26 cellular contexts compared by ENCODE assay signal in genomic region chr11:25453471-25453870, GRCh38.
DNase-seq lines count a peak whose midpoint lies in the region; ATAC-seq and TF ChIP-seq lines count a peak whose summit lies in the region.
"Had no signal": no experiment of that assay in that cellular context is flagged by ENCODE, and none has a peak within 500 bp of the region (broad histone marks: within the 10 kb centered on the region; RNA-seq: fewer than 3 reads in every experiment).

No MANE protein-coding gene starts in this region.

- dilution Hi-C loops in mammary epithelial cell (cut with HindIII; ENCODE audit: low sequenced_read_pairs) = no loop called here

- H3K36me3 Mint-ChIP-seq in MCF 10A (ENCODE audit: insufficient read depth, unreplicated experiment) = no peaks in the 10 kb centered on the region

- H3K9me3 ChIP-seq in mammary epithelial cell (replicated peaks; ENCODE audit: insufficient read depth, low read length) = no peaks in the 10 kb centered on the region
- no peaks in the 10 kb centered on the region for H3K9me3 ChIP-seq in testis
- H3K9me3 ChIP-seq: BLaER1 treated with 17β-estradiol and CSF1 and Interleukin-3, amounts not matched to agents 10 nM and 100 nM; MG63; SK-N-SH had no signal

- H3K4me1 ChIP-seq in mammary epithelial cell (ENCODE audit: insufficient read depth, low read length) = no peaks in the 10 kb centered on the region
- no peaks in the 10 kb centered on the region for H3K4me1 ChIP-seq in testis
- H3K4me1 ChIP-seq: BLaER1 treated with 17β-estradiol and CSF1 and Interleukin-3, amounts not matched to agents 10 nM and 100 nM had no signal

- in situ Hi-C loops in mammary epithelial cell (cut with MboI; ENCODE audit: low sequenced_read_pairs in 2 of 2) (no loop called here), SK-MEL-5 (cut with HindIII; ENCODE audit: low pct_unique_long_range_greater_than_20kb, low sequenced_read_pairs) (no loop called here)

- H3K27ac ChIP-seq in mammary epithelial cell (ENCODE audit: insufficient read depth, low read depth, low read length) (no peak overlapping the region), testis (no peak overlapping the region)
- H3K27ac ChIP-seq: BLaER1 treated with 17β-estradiol and CSF1 and Interleukin-3, amounts not matched to agents 10 nM and 100 nM; HL-60 had no signal

- H3K4me1 Mint-ChIP-seq in MCF 10A (ENCODE audit: insufficient read depth, unreplicated experiment) = no peaks in the 10 kb centered on the region

- H3K4me3 ChIP-seq in mammary epithelial cell (replicated peaks in 1 of 3; ENCODE audit: insufficient read depth in 1 of 3, low read depth in 2 of 3, low read length in 3 of 3) (no peak overlapping the region), testis (peak overlapping the region; percentile 14 to 27)
- H3K4me3 ChIP-seq: BLaER1 treated with 17β-estradiol and CSF1 and Interleukin-3, amounts not matched to agents 10 nM and 100 nM; GM23338; K562; MG63 had no signal

- no peaks in the 10 kb centered on the region for H3K27me3 Mint-ChIP-seq in MCF 10A (ENCODE audit: insufficient read depth, unreplicated experiment)
- H3K27me3 Mint-ChIP-seq: CD4-positive, alpha-beta T cell had no signal

- no peaks in the 10 kb centered on the region for H4K20me1 ChIP-seq in mammary epithelial cell (ENCODE audit: insufficient read depth, low read length)
- H4K20me1 ChIP-seq: BLaER1 treated with 17β-estradiol and CSF1 and Interleukin-3, amounts not matched to agents 10 nM and 100 nM had no signal

- no peak overlapping the region for H3K4me2 ChIP-seq in mammary epithelial cell (ENCODE audit: insufficient read depth, low read depth, low read length)
- H3K4me2 ChIP-seq: BLaER1 treated with 17β-estradiol and CSF1 and Interleukin-3, amounts not matched to agents 10 nM and 100 nM; GM23338; SK-N-SH had no signal

- H3K9ac ChIP-seq in mammary epithelial cell (ENCODE audit: insufficient read depth, low read length) = no peak overlapping the region
- H3K9ac ChIP-seq: BLaER1 treated with 17β-estradiol and CSF1 and Interleukin-3, amounts not matched to agents 10 nM and 100 nM; SK-N-SH had no signal

- no peak overlapping the region for H3K4me3 Mint-ChIP-seq in MCF 10A (ENCODE audit: unreplicated experiment)
- H3K4me3 Mint-ChIP-seq: CD4-positive, alpha-beta T cell; GM23338; T-helper 1 cell treated with Interleukin-12 subunit alpha and Interleukin-12 subunit beta and Interleukin-4 antibody, amounts not matched to agents 30 μg/mL and 1 μg/mL, for 36 hours had no signal

- POLR2A ChIA-PET in MCF 10A (lab: Yijun Ruan, JAX) = no interaction called here

- intact Hi-C loops in MCF 10A (cut with micrococcal nuclease) (no loop called here), mammary epithelial cell (cut with micrococcal nuclease) (no loop called here), testis (cut with DNase I; ENCODE audit: low total_unique reads) (no loop called here)

- no peaks in the 10 kb centered on the region for H3K27me3 ChIP-seq in mammary epithelial cell (ENCODE audit: insufficient read depth, low read length)
- no peaks in the 10 kb centered on the region for H3K27me3 ChIP-seq in testis
- H3K27me3 ChIP-seq: BLaER1 treated with 17β-estradiol and CSF1 and Interleukin-3, amounts not matched to agents 10 nM and 100 nM; MG63 had no signal

- no peaks in the 10 kb centered on the region for H3K79me2 ChIP-seq in mammary epithelial cell (ENCODE audit: insufficient read depth, low read length)

- no peaks in the 10 kb centered on the region for H3K36me3 ChIP-seq in mammary epithelial cell (ENCODE audit: insufficient read depth, low read length)
- no peaks in the 10 kb centered on the region for H3K36me3 ChIP-seq in testis (ENCODE audit: low read depth, missing control alignments)
- H3K36me3 ChIP-seq: BLaER1 treated with 17β-estradiol and CSF1 and Interleukin-3, amounts not matched to agents 10 nM and 100 nM; MG63 had no signal

- H3K9me3 Mint-ChIP-seq in MCF 10A (ENCODE audit: unreplicated experiment) = peaks cover 7% of the 10 kb centered on the region
- H3K9me3 Mint-ChIP-seq: GM23338 had no signal

- no TSS peak for BruUV-seq in MCF 10A (replicated peaks; lab: Mats Ljungman, UMichigan)
- BruUV-seq in mammary epithelial cell (replicated peaks; lab: Mats Ljungman, UMichigan) = no TSS peak

- H2AFZ ChIP-seq in mammary epithelial cell (ENCODE audit: low read depth, low read length) = no peak overlapping the region
- H2AFZ ChIP-seq: GM23338 had no signal

- no peak for TF ChIP-seq POLR2A in testis (IDR thresholded peaks at IDR 0.05)

- WGBS in mammary epithelial cell (ENCODE audit: low coverage, missing lambda C conversion rate) = 85% methylated on average over 8 of the region's 8 CpGs
- WGBS in testis, 2 donors = 57 to 71% methylated on average over 8 of the region's 8 CpGs

- DNase-seq in MCF 10A (ENCODE audit: unreplicated experiment) (peak; percentile 10), mammary epithelial cell (no peak), NCI-H460 (ENCODE audit: extremely low read depth, low read depth) (peak; percentile 5), SK-MEL-5 (ENCODE audit: low read depth, low spot score) (peak; percentile 6), testis (peak; percentile 16), globus pallidus (ENCODE audit: low spot score) (no peak), midbrain (lab: John Stamatoyannopoulos, UW) (no peak)
- DNase-seq: CD4-positive, alpha-beta T cell; HCEC 1CT; Kasumi-1; MG63; NCI-H1694; NCI-H2029 treated with DMSO at 0.1 percent for 48 hours; NCI-H345; NCI-H524; NCI-H748 treated with DMSO at 0.1 percent for 48 hours; NK-92 treated with Interleukin-12 subunit alpha and Interleukin-12 subunit beta, amount 100 ng/mL, for 24 hours; SIG-M5; SK-N-SH; SW 1271 had no signal

- no peak for ATAC-seq in HG02642 (IDR thresholded peaks at IDR 0.05; ENCODE audit: poor library complexity, unreplicated experiment)
- ATAC-seq: GM23338, K562 had no signal

- CTCF ChIA-PET in MCF 10A (lab: Yijun Ruan, JAX) (no interaction called here), mammary epithelial cell (lab: Charles Lee; ENCODE audit: low non-redundant PET) (no interaction called here)

- no peak overlapping the region for H3K27ac Mint-ChIP-seq in MCF 10A (ENCODE audit: low read depth, unreplicated experiment)
- H3K27ac Mint-ChIP-seq: CD4-positive, alpha-beta T cell; GM23338; T-helper 1 cell treated with Interleukin-12 subunit alpha and Interleukin-12 subunit beta and Interleukin-4 antibody, amounts not matched to agents 30 μg/mL and 1 μg/mL, for 36 hours had no signal

- TF ChIP-seq CTCF in MCF 10A (IDR thresholded peaks at IDR 0.05; ENCODE audit: unreplicated experiment) = no peak
- TF ChIP-seq CTCF in mammary epithelial cell (conservative IDR thresholded peaks at IDR 0.05 in 1 of 2, IDR thresholded peaks at IDR 0.05 in 1 of 2; ENCODE audit: extremely low read depth in 1 of 2, insufficient read depth in 1 of 2, low read depth in 1 of 2, low read length in 2 of 2) = no peak
- no peak for TF ChIP-seq CTCF in testis (IDR thresholded peaks at IDR 0.05)

Comparison
In these comparisons a context has a peak if more than half of its experiments do, and no peak if none do; other contexts are left out.
1. DNase-seq: peak in MCF 10A (single experiment), NCI-H460 (single experiment), SK-MEL-5 (single experiment) and testis (single experiment); none in mammary epithelial cell (single experiment), globus pallidus (single experiment) and midbrain (single experiment).
2. H3K4me3 ChIP-seq: peak in testis (2 of 2); none in mammary epithelial cell (0 of 3).